Comparison of ENCODE assay signal across 22 cellular contexts in the genomic region with DNA sequence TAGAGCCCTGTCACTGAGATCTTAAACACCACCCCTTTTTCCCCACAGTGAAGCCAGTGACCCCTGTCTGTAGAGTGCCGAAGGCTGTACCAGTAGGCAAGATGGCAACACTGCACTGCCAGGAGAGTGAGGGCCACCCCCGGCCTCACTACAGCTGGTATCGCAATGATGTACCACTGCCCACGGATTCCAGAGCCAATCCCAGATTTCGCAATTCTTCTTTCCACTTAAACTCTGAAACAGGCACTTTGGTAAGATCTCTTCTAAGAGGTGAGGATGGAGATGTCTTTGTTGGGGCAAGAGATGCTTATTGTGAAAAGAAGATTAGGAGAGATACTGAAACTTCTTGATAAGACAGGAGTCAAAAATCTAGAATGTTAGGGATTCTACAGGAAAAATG.
DNase-seq lines count a peak whose midpoint lies in the region; ATAC-seq, FAIRE-seq and TF ChIP-seq lines count a peak whose summit lies in the region.
"Had no signal": no experiment of that assay in that cellular context is flagged by ENCODE, and none has a peak within 500 bp of the region (broad histone marks: within the 10 kb centered on the region; RNA-seq: fewer than 3 reads in every experiment).

No MANE protein-coding gene starts in this region.

- TF ChIP-seq EP300 in HepG2 (IDR thresholded peaks at IDR 0.05; ENCODE audit: low read depth in 2 of 2, low read length in 2 of 2) (no peak), HepG2 (CRISPR knock-in tag; IDR thresholded peaks at IDR 0.05; ENCODE audit: borderline replicate concordance) (no peak)

- WGBS in HepG2 (ENCODE audit: low lambda C conversion rate), result 82% methylated on average over 5 of the region's 5 CpGs
- 57% methylated on average over 2 of the region's 5 CpGs for WGBS in right lobe of liver (ENCODE audit: insufficient coverage, low coverage, low lambda C conversion rate, missing lambda C conversion rate)

- no peaks in the 10 kb centered on the region for H3K79me2 ChIP-seq in HepG2 (ENCODE audit: insufficient read depth, low read length)

- no peak for TF ChIP-seq RAD21 in HepG2 (CRISPR knock-in tag; IDR thresholded peaks at IDR 0.05)

- FAIRE-seq in HepG2 (lab: Jason Lieb, UNC), result no peak
- FAIRE-seq: H54 had no signal

- H3K4me1 ChIP-seq in HepG2 (ENCODE audit: insufficient read depth, low read length) (no peaks in the 10 kb centered on the region), right lobe of liver (no peaks in the 10 kb centered on the region), adipocyte (ENCODE audit: control insufficient read depth, insufficient read depth, low read length) (peaks cover 6% of the 10 kb centered on the region), breast epithelium (no peaks in the 10 kb centered on the region)

- ATAC-seq in HepG2, result no peak
- ATAC-seq in right lobe of liver, result no peak
- ATAC-seq in GM21528 (IDR thresholded peaks at IDR 0.05; ENCODE audit: low FRiP score, unreplicated experiment), result no peak
- ATAC-seq: PC-3, SK-N-SH treated with all-trans-retinoic acid at 6 μM for 48 hours had no signal

- no TSS peak for BruUV-seq in HepG2 (replicated peaks; lab: Mats Ljungman, UMichigan)

- POLR2A ChIA-PET in HepG2 (lab: Yijun Ruan, JAX), result no interaction called here

- no peak overlapping the region for H3K9ac ChIP-seq in HepG2 (ENCODE audit: insufficient read depth, low read depth, low read length)
- no peak overlapping the region for H3K9ac ChIP-seq in adipocyte (ENCODE audit: low read length)

- TF ChIP-seq CTCF in HepG2 (CRISPR knock-in tag; IDR thresholded peaks at IDR 0.05) (no peak), right lobe of liver (IDR thresholded peaks at IDR 0.05) (no peak), fibroblast of villous mesenchyme (IDR thresholded peaks at IDR 0.05; ENCODE audit: insufficient read depth, low read depth, low read length) (no peak), breast epithelium (IDR thresholded peaks at IDR 0.05) (no peak)

- no peaks in the 10 kb centered on the region for H3K9me3 ChIP-seq in HepG2 (ENCODE audit: low read length)
- no peaks in the 10 kb centered on the region for H3K9me3 ChIP-seq in right lobe of liver
- no peaks in the 10 kb centered on the region for H3K9me3 ChIP-seq in adipocyte (ENCODE audit: control insufficient read depth, low read length)
- no peaks in the 10 kb centered on the region for H3K9me3 ChIP-seq in breast epithelium

- H3K27ac ChIP-seq in HepG2 (ENCODE audit: extremely low read length, insufficient read depth, low read length) (no peak overlapping the region), right lobe of liver (no peak overlapping the region), breast epithelium (no peak overlapping the region)
- H3K27ac ChIP-seq: C4-2B, HL-60, RWPE1 had no signal

- no peak for TF ChIP-seq POLR2A in HepG2 (IDR thresholded peaks at IDR 0.05; ENCODE audit: insufficient read depth in 1 of 2, low read depth in 2 of 2, low read length in 2 of 2)
- TF ChIP-seq POLR2A in right lobe of liver (IDR thresholded peaks at IDR 0.05), result no peak
- no peak for TF ChIP-seq POLR2A in breast epithelium (IDR thresholded peaks at IDR 0.05)

- H3K4me2 ChIP-seq in HepG2 (ENCODE audit: low read depth, low read length), result no peak overlapping the region

- intact Hi-C loops in HepG2 (cut with micrococcal nuclease; ENCODE audit: unreplicated experiment) (no loop called here), right lobe of liver (cut with DNase I) (loop anchor here in 1 of 2 donors (10.0 kb wide), 1 partner anchor 90 kb away; no protein-coding TSS in a partner anchor), breast epithelium (cut with DNase I; ENCODE audit: low total_unique reads) (loop anchor here (10.0 kb wide), 1 partner anchor 90 kb away; no protein-coding TSS in a partner anchor)

- H3K36me3 ChIP-seq in HepG2 (replicated peaks in 1 of 2; ENCODE audit: control insufficient read depth in 1 of 2, insufficient read depth in 2 of 2, low read length in 2 of 2) (no peaks in the 10 kb centered on the region), right lobe of liver (peaks cover 0 to 6% (median 0%) of the 10 kb centered on the region in 4 donors), adipocyte (ENCODE audit: control insufficient read depth, insufficient read depth, low read length, severe bottlenecking) (peaks cover 21% of the 10 kb centered on the region), breast epithelium (no peaks in the 10 kb centered on the region)

- no peaks in the 10 kb centered on the region for H4K20me1 ChIP-seq in HepG2 (ENCODE audit: insufficient read depth, low read length)

- H3K27me3 ChIP-seq in HepG2 (ENCODE audit: control insufficient read depth in 1 of 2, insufficient read depth in 2 of 2, low read length in 2 of 2) (no peaks in the 10 kb centered on the region), right lobe of liver (no peaks in the 10 kb centered on the region), adipocyte (replicated peaks; ENCODE audit: control insufficient read depth, insufficient read depth, low read length) (no peaks in the 10 kb centered on the region), breast epithelium (no peaks in the 10 kb centered on the region)

- CTCF ChIA-PET in HepG2 (lab: Yijun Ruan, JAX; ENCODE audit: low intra/inter-chr PET ratio, low total read pairs), result no interaction called here

- in situ Hi-C loops in HepG2 (cut with HindIII; ENCODE audit: extremely low pct_ligation_motif_present, low pct_unique_long_range_greater_than_20kb), result loop anchor here (5.0 kb wide), 1 partner anchor 97 kb away; no protein-coding TSS in a partner anchor

- H2AFZ ChIP-seq in HepG2 (ENCODE audit: low read length), result no peak overlapping the region

- H3K4me3 ChIP-seq in HepG2 (replicated peaks in 1 of 3; ENCODE audit: insufficient read depth in 1 of 3, low read depth in 2 of 3, low read length in 3 of 3) (no peak overlapping the region), right lobe of liver (no peak overlapping the region), adipocyte (ENCODE audit: low read length) (no peak overlapping the region), fibroblast of villous mesenchyme (ENCODE audit: low read depth, low read length) (no peak overlapping the region), breast epithelium (no peak overlapping the region)

- no peak for DNase-seq in HepG2 (ENCODE audit: low spot score)
- no peak for DNase-seq in right lobe of liver
- peak; percentile 39 for DNase-seq in adipocyte (ENCODE audit: low read depth)
- DNase-seq in fibroblast of villous mesenchyme (ENCODE audit: low read depth), result peak; percentile 24
- no peak for DNase-seq in 8988T
- no peak for DNase-seq in NCI-H2107 (lab: John Stamatoyannopoulos, UW)
- DNase-seq in breast epithelium (ENCODE audit: low spot score in 2 of 2), result no peak
- DNase-seq: ACHN, DMS79 treated with DMSO at 0.1 percent for 48 hours, MM.1S, NCI-H1092, NCI-H146, NCI-H2081, NCI-H524, PC-3, SIG-M5 had no signal

TF ChIP-seq in HepG2, 621 proteins besides CTCF, POLR2A, EP300 and RAD21:
- TF ChIP-seq CEBPB (IDR thresholded peaks at IDR 0.05; ENCODE audit: borderline replicate concordance, low read depth, low read length), result peak; percentile 81
- TF ChIP-seq MED1 (CRISPR knock-in tag; IDR thresholded peaks at IDR 0.05), result no peak
- 0 out of 2 replicates have a peak, but pooled peaks have one; percentile 7 for TF ChIP-seq CEBPG (CRISPR knock-in tag; IDR thresholded peaks at IDR 0.05)

Comparison
In these comparisons a context has a peak if more than half of its experiments do, and no peak if none do; other contexts are left out.
1. DNase-seq: peak in adipocyte (single experiment) and fibroblast of villous mesenchyme (single experiment); none in HepG2 (single experiment), right lobe of liver (0 of 3), 8988T (single experiment), NCI-H2107 (single experiment) and breast epithelium (0 of 2).